ENCODE assay signal across 23 cellular contexts in the genomic region with DNA sequence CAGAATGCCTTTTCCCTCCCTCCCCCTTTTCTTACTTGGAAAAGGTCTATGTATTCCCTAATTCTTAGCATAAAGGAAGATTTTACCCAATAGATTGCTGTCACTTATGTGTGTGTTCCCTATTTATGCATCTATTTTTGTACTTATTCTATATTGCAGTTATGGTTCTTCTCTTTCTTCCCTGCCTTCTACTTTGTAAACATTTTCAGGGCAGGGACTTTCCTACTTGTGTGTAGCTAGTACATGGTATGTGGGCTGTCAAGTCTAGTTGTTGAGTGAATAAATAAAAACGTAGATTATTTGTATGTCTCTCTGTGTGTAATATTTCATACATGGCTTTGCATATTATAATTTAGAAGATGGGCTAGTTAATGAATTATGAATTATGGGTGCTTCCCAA.
"Had no signal": no experiment of that assay in that cellular context is flagged by ENCODE, and none has a peak within 500 bp of the region (broad histone marks: within the 10 kb centered on the region; RNA-seq: fewer than 3 reads in every experiment).

No MANE protein-coding gene starts in this region.

- H3K4me1 ChIP-seq: foreskin keratinocyte, uterus had no signal

- H3K27ac ChIP-seq: coronary artery, dorsolateral prefrontal cortex, foreskin keratinocyte, left ventricle myocardium inferior, neutrophil, right lobe of liver, thoracic aorta, uterus had no signal

- DNase-seq: activated CD4-positive, alpha-beta T cell treated with anti-CD3 and anti-CD28 coated beads for 36 hours; activated CD4-positive, CD25-positive, alpha-beta regulatory T cell; activated CD8-positive, alpha-beta memory T cell treated with anti-CD3 and anti-CD28 coated beads, Interleukin-2, amount 10 ng/mL, durations not matched to agents 7 days and 5 days; activated CD8-positive, alpha-beta T cell treated with anti-CD3 and anti-CD28 coated beads, Interleukin-2, amount 10 ng/mL, durations not matched to agents 7 days and 5 days; activated naive CD4-positive, alpha-beta T cell; activated T-cell treated with anti-CD3 and anti-CD28 coated beads, Interleukin-2, amount 50 U/mL, for 72 hours; dorsolateral prefrontal cortex; effector memory CD8-positive, alpha-beta T cell; foreskin keratinocyte; left ventricle myocardium inferior; naive B cell; nephron progenitor cell; right lobe of liver; stimulated activated CD4-positive, alpha-beta T cell treated with anti-CD3 and anti-CD28 coated beads, Interleukin-2, amount 100 ng/mL, for 48 hours; stimulated activated naive CD4-positive, alpha-beta T cell treated with Interleukin-2 at 50 U/mL for 16 hours; trophoblast cell; uterus had no signal

- H3K36me3 ChIP-seq: left ventricle myocardium inferior, neutrophil, right lobe of liver, thoracic aorta, uterus had no signal

- FAIRE-seq: endothelial cell of umbilical vein had no signal

- H3K27me3 ChIP-seq: dorsolateral prefrontal cortex, foreskin keratinocyte, neutrophil, right lobe of liver, uterus had no signal

- H3K4me3 ChIP-seq: coronary artery, dorsolateral prefrontal cortex, left ventricle myocardium inferior, lung, right lobe of liver, thoracic aorta, uterus had no signal

- ATAC-seq: activated CD4-positive, alpha-beta T cell treated with anti-CD3 and anti-CD28 coated beads for 36 hours; activated CD8-positive, alpha-beta memory T cell treated with anti-CD3 and anti-CD28 coated beads, Interleukin-2, amount 10 ng/mL, durations not matched to agents 7 days and 5 days; activated CD8-positive, alpha-beta T cell treated with anti-CD3 and anti-CD28 coated beads, Interleukin-2, amount 10 ng/mL, durations not matched to agents 7 days and 5 days; activated naive CD4-positive, alpha-beta T cell treated with anti-CD3 and anti-CD28 coated beads, Interleukin-2, amount 50 U/mL, for 72 hours; activated T-cell treated with anti-CD3 and anti-CD28 coated beads, Interleukin-2, amount 50 U/mL, for 72 hours; effector memory CD8-positive, alpha-beta T cell; foreskin keratinocyte; right lobe of liver had no signal

- H3K9me3 ChIP-seq: left ventricle myocardium inferior, neutrophil, right lobe of liver, thoracic aorta, uterus had no signal
